ENCODE assay signal across 8 cellular contexts in the genomic region with DNA sequence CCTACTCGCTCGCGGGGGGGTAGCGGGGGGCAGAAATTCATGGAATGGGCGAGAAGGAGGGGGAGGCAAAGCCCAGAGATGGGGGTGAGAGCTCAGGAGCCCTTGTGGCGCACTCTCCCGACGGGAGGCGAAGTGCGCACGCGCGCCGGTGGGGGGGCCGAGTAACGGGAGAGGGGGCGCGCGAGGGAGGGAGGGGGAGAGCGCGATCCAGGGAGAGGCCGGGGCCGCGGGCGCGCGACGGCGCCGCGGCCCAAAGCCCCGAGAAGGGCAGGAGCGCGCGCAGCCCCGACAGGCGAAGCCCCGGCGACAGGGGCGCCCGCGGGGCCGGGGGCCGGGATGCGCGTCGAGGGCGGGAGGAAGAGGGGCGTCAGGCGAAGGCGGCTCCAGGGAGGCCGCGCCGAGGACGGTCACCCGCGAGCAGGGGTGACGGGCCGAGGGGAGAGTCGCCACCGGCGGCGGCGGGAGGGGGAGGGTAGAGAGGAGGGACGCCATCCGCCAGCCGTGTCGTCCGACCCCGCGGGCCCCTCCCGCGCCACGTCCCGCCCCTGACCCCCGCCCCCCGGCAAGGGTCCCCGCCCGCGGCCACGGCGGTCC. TPM values are rescaled to one million over a fixed set of nuclear protein-coding genes. Genes with fewer than 3 reads are reported as not detected.
DNase-seq lines count a peak whose midpoint lies in the region; ATAC-seq lines count a peak whose summit lies in the region.

No MANE protein-coding gene starts in this region.

- DNase-seq in NCI-H2029 (lab: John Stamatoyannopoulos, UW) (peak; percentile 20), NCI-H2029 treated with DMSO at 0.1 percent for 48 hours (lab: John Stamatoyannopoulos, UW) (no peak), NCI-H2107 treated with DMSO at 0.1 percent for 48 hours (lab: John Stamatoyannopoulos, UW; ENCODE audit: unreplicated experiment) (peak; percentile 40), left colon (peak; percentile 49 to 65)
- DNase-seq in activated CD4-positive, alpha-beta T cell treated with anti-CD3 and anti-CD28 coated beads for 4 hours = peak; percentile 68 to 73
- DNase-seq in stimulated activated CD4-positive, alpha-beta T cell treated with anti-CD3 and anti-CD28 coated beads, Interleukin-2, amount 100 ng/mL, for 24 hours = peak; percentile 67

- ATAC-seq in HG02885 (IDR thresholded peaks at IDR 0.05; ENCODE audit: poor library complexity, unreplicated experiment) (peak; percentile 35), left colon (peak; percentile 39)

- intact Hi-C loops in left colon (cut with DNase I, micrococcal nuclease) = no loop called here

- H3K27ac ChIP-seq in cingulate gyrus (ENCODE audit: low read depth, low read length) = peak overlapping the region; percentile 91

RNA-seq across cellular contexts. Expression of a gene that starts 0.4 kb away (rescaled TPM):
- 10 to 100 TPM; 29.4 to 32.3 TPM for total RNA-seq in left colon

RNA-seq across cellular contexts. Expression of a gene that starts 46.9 kb away (rescaled TPM):
- not detected for total RNA-seq in left colon
